Comparison of ENCODE assay signal across 5 cellular contexts in genomic region chr12:23505736-23506135, GRCh38.
DNase-seq lines count a peak whose midpoint lies in the region; ATAC-seq and TF ChIP-seq lines count a peak whose summit lies in the region.
"Not testable (repeated sequence)": the region's sequence is repeated elsewhere in the genome, so short reads cannot be mapped to it uniquely, and the experiment has no call there.

No MANE protein-coding gene starts in this region.

- peak overlapping the region; percentile 40; the same call in 1 of the 2 replicates for H3K4me2 ChIP-seq in GM23338
- H3K4me2 ChIP-seq in mesendoderm (ENCODE audit: low read length) = not testable (repeated sequence)

- H3K79me1 ChIP-seq in mesendoderm (ENCODE audit: low read length) = not testable (repeated sequence)

- H3K27me3 Mint-ChIP-seq in GM23338 (ENCODE audit: insufficient read depth, low read depth, poor library complexity); WTC11 (ENCODE audit: low read depth); endodermal cell (ENCODE audit: insufficient read depth): not testable (repeated sequence)

- POLR2A ChIA-PET in WTC11 (lab: Charles Lee) = not testable (repeated sequence)

- not testable (repeated sequence) for H3K56ac ChIP-seq in mesendoderm (ENCODE audit: low read length)

- H3K79me2 ChIP-seq in GM23338 (replicated peaks; ENCODE audit: insufficient read depth); mesendoderm (ENCODE audit: control insufficient read depth, insufficient read depth, low read length): not testable (repeated sequence)

- not testable (repeated sequence) for H3K27ac Mint-ChIP-seq in GM23338, endodermal cell
- peak overlapping the region; percentile 67 for H3K27ac Mint-ChIP-seq in WTC11

- not testable (repeated sequence) for TF ChIP-seq CTCF in GM23338 (conservative IDR thresholded peaks at IDR 0.05; ENCODE audit: low read depth in 2 of 2); WTC11 (IDR thresholded peaks at IDR 0.05); endodermal cell (conservative IDR thresholded peaks at IDR 0.05)

- not testable (repeated sequence) for H2BK5ac ChIP-seq in mesendoderm (ENCODE audit: low read length)

- not testable (repeated sequence) for H2BK120ac ChIP-seq in mesendoderm (ENCODE audit: low read depth, low read length)

- not testable (repeated sequence) for ATAC-seq in GM23338, WTC11

- H3K27me3 ChIP-seq in GM23338 (ENCODE audit: insufficient read depth); HUES6 (ENCODE audit: control insufficient read depth, insufficient read depth, low read length); endodermal cell (ENCODE audit: control insufficient read depth, insufficient read depth, low read length, poor library complexity, severe bottlenecking); mesendoderm (ENCODE audit: insufficient read depth, low read length, poor library complexity): not testable (repeated sequence)

- H3K4me3 Mint-ChIP-seq in GM23338 = 0 out of 3 replicates have a peak overlapping the region, but pooled peaks have one; percentile 5
- H3K4me3 Mint-ChIP-seq in WTC11, endodermal cell: not testable (repeated sequence)

- not testable (repeated sequence) for H3K18ac ChIP-seq in mesendoderm (ENCODE audit: low read length)

- H3K9me3 ChIP-seq in HUES6 (ENCODE audit: control insufficient read depth, insufficient read depth, low read depth, low read length) = not testable (repeated sequence)
- H3K9me3 ChIP-seq in endodermal cell (ENCODE audit: control insufficient read depth, low read length) = peaks cover 17% of the 10 kb centered on the region

- not testable (repeated sequence) for H4K5ac ChIP-seq in mesendoderm (ENCODE audit: low read length)

- H3K27ac ChIP-seq in GM23338 (ENCODE audit: low read depth); endodermal cell (ENCODE audit: low read depth, low read length); mesendoderm (ENCODE audit: low read depth, low read length): not testable (repeated sequence)
- H3K27ac ChIP-seq in HUES6 (ENCODE audit: low read depth, low read length) = peak overlapping the region; percentile 82; the same call in 1 of the 2 replicates

- peaks cover 17% of the 10 kb centered on the region for H3K9me2 ChIP-seq in GM23338 (ENCODE audit: insufficient read depth)

- H3K9me3 Mint-ChIP-seq in GM23338 = not testable (repeated sequence)
- H3K9me3 Mint-ChIP-seq in WTC11 (peaks cover 19% of the 10 kb centered on the region), endodermal cell (peaks cover 34% of the 10 kb centered on the region)

- H3F3A ChIP-seq in GM23338 (replicated peaks; ENCODE audit: low read depth) = not testable (repeated sequence)

- not testable (repeated sequence) for H3K4me3 ChIP-seq in GM23338; HUES6 (ENCODE audit: low read depth, low read length); endodermal cell (ENCODE audit: low read length); mesendoderm (ENCODE audit: low read length)

- H3K4me1 ChIP-seq in GM23338 (ENCODE audit: insufficient read depth) = peaks cover 31% of the 10 kb centered on the region
- H3K4me1 ChIP-seq in HUES6 (ENCODE audit: control insufficient read depth, insufficient read depth, low read length) = peaks cover 30% of the 10 kb centered on the region
- H3K4me1 ChIP-seq in endodermal cell (ENCODE audit: control insufficient read depth, insufficient read depth, low read length) = peaks cover 17% of the 10 kb centered on the region
- H3K4me1 ChIP-seq in mesendoderm (ENCODE audit: control insufficient read depth, low read depth, low read length) = peaks cover 15% of the 10 kb centered on the region

- not testable (repeated sequence) for H2AK5ac ChIP-seq in mesendoderm (ENCODE audit: low read length)

- not testable (repeated sequence) for H4K8ac ChIP-seq in mesendoderm (ENCODE audit: low read depth, low read length)

- peaks cover 26% of the 10 kb centered on the region for H3K4me1 Mint-ChIP-seq in GM23338
- peaks cover 46% of the 10 kb centered on the region for H3K4me1 Mint-ChIP-seq in WTC11
- peaks cover 51% of the 10 kb centered on the region for H3K4me1 Mint-ChIP-seq in endodermal cell

- peaks cover 16% of the 10 kb centered on the region; the same call in 2 of the 3 replicates for H3K36me3 Mint-ChIP-seq in GM23338 (ENCODE audit: low read depth)
- not testable (repeated sequence) for H3K36me3 Mint-ChIP-seq in WTC11
- H3K36me3 Mint-ChIP-seq in endodermal cell (ENCODE audit: low read depth) = peaks cover 14% of the 10 kb centered on the region

- not testable (repeated sequence) for H4K20me1 ChIP-seq in GM23338 (replicated peaks; ENCODE audit: insufficient read depth)

- DNase-seq in GM23338 (ENCODE audit: low spot score); WTC11 (ENCODE audit: low spot score): not testable (repeated sequence)
- peak; percentile 61 for DNase-seq in endodermal cell
- DNase-seq in mesendoderm = peak; percentile 64

- WGBS in endodermal cell (ENCODE audit: insufficient coverage in 1 of 2, insufficient read length in 1 of 2), 2 experiments = no CpG with 5 or more reads among the region's 1 CpG
- WGBS in mesendoderm (ENCODE audit: extremely low coverage, insufficient coverage, low lambda C conversion rate) = no CpG with 5 or more reads among the region's 1 CpG

- not testable (repeated sequence) for H2BK15ac ChIP-seq in mesendoderm (replicated peaks; ENCODE audit: low read depth)

- not testable (repeated sequence) for H3K23ac ChIP-seq in mesendoderm (ENCODE audit: low read length)

- H3K9ac ChIP-seq in HUES6 (ENCODE audit: low read length) = peak overlapping the region; percentile 13
- not testable (repeated sequence) for H3K9ac ChIP-seq in endodermal cell (ENCODE audit: extremely low read depth, low read length, poor library complexity, severe bottlenecking); mesendoderm (ENCODE audit: low read length)

- H3K36me3 ChIP-seq in GM23338 (ENCODE audit: insufficient read depth); HUES6 (ENCODE audit: control insufficient read depth, insufficient read depth, low read length); endodermal cell (ENCODE audit: control insufficient read depth, insufficient read depth, low read length); mesendoderm (ENCODE audit: control insufficient read depth, insufficient read depth, low read length): not testable (repeated sequence)

- not testable (repeated sequence) for H2AFZ ChIP-seq in GM23338

- H3K4ac ChIP-seq in mesendoderm (ENCODE audit: low read depth, low read length) = peak overlapping the region; percentile 16

- CTCF ChIA-PET in WTC11 (lab: Charles Lee) = not testable (repeated sequence)
